In the genomic region with DNA sequence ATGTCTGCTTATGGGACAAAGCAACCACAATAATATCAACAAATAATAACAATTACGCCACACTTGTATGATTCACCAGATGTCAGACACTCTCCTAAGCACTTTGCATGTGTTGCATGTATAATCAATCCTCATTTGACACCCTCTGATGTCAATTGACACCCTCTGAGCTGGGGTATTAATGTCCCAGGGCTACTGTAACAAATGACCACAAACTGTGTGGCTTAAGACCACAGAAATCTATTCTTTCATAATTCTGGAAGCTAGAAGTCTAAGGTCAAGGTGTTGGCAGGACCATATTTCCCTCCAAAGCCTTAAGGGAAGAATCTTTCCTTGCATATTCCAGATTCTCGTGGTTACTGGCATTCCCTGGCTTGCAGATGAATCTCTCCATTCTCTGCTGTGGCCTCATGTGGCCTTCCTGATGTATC, we compare ENCODE assay signal across 21 cellular contexts.
DNase-seq lines count a peak whose midpoint lies in the region; ATAC-seq and TF ChIP-seq lines count a peak whose summit lies in the region.
"Had no signal": no experiment of that assay in that cellular context is flagged by ENCODE, and none has a peak within 500 bp of the region (broad histone marks: within the 10 kb centered on the region; RNA-seq: fewer than 3 reads in every experiment).

No MANE protein-coding gene starts in this region.

- no peak overlapping the region for H3K14ac ChIP-seq in mesenchymal stem cell (ENCODE audit: low read length in 2 of 2)

- WGBS in mesenchymal stem cell: 44% methylated on average over 2 of the region's 2 CpGs
- 72 to 73% methylated on average over 2 of the region's 2 CpGs for WGBS in transverse colon (ENCODE audit: low coverage in 1 of 2), 2 donors

- H2AK5ac ChIP-seq in mesenchymal stem cell (ENCODE audit: low read length, severe bottlenecking): no peak overlapping the region

- H4K91ac ChIP-seq in mesenchymal stem cell (ENCODE audit: low read length): no peak overlapping the region

- H3K9me3 ChIP-seq in mesenchymal stem cell (ENCODE audit: control insufficient read depth, low read length): peaks cover 7% of the 10 kb centered on the region
- H3K9me3 ChIP-seq in transverse colon: no peaks in the 10 kb centered on the region
- no peaks in the 10 kb centered on the region for H3K9me3 ChIP-seq in Caco-2
- no peaks in the 10 kb centered on the region for H3K9me3 ChIP-seq in mucosa of descending colon
- H3K9me3 ChIP-seq: neutrophil, vagina had no signal

- no peak overlapping the region for H3K4me3 ChIP-seq in BJ (ENCODE audit: low read depth, low read length)
- no peak overlapping the region for H3K4me3 ChIP-seq in mesenchymal stem cell (ENCODE audit: insufficient read depth in 1 of 2, low read depth in 1 of 2, low read length in 2 of 2)
- H3K4me3 ChIP-seq in transverse colon: no peak overlapping the region
- no peak overlapping the region for H3K4me3 ChIP-seq in Caco-2 (ENCODE audit: low read depth, low read length)
- H3K4me3 ChIP-seq in mucosa of descending colon: no peak overlapping the region
- H3K4me3 ChIP-seq: hepatocyte, K562, SK-N-MC, vagina had no signal

- in situ Hi-C loops in transverse colon (cut with MboI; ENCODE audit: low pct_ligation_motif_present in 1 of 4, low pct_unique_long_range_greater_than_20kb in 1 of 4, low sequenced_read_pairs in 3 of 4): no loop called here

- no peaks in the 10 kb centered on the region for H3K4me1 Mint-ChIP-seq in Caco-2 (ENCODE audit: low read depth, unreplicated experiment)
- H3K4me1 Mint-ChIP-seq: activated CD4-positive, alpha-beta T cell treated with anti-CD3 and anti-CD28 coated beads, Interleukin-2, amount 10 ng/mL, durations not matched to agents 24 days and 14 days; stimulated activated naive CD8-positive, alpha-beta T cell treated with anti-CD3 and anti-CD28 coated beads, Interleukin-15, amount 100 ng/mL, for 72 hours had no signal

- H3K18ac ChIP-seq in mesenchymal stem cell (ENCODE audit: low read depth in 1 of 2, low read length in 2 of 2): no peak overlapping the region

- no peak for TF ChIP-seq EP300 in transverse colon (IDR thresholded peaks at IDR 0.05; ENCODE audit: low read depth)

- no peak overlapping the region for H3K9ac ChIP-seq in mesenchymal stem cell (ENCODE audit: low read length)

- H3K27me3 Mint-ChIP-seq in Caco-2 (ENCODE audit: insufficient read depth, unreplicated experiment): peaks cover 4% of the 10 kb centered on the region

- no peak overlapping the region for H3K4me2 ChIP-seq in mesenchymal stem cell (ENCODE audit: low read length, poor library complexity, severe bottlenecking)
- H3K4me2 ChIP-seq: hepatocyte had no signal

- no peaks in the 10 kb centered on the region for H3K9me3 Mint-ChIP-seq in Caco-2 (ENCODE audit: unreplicated experiment)
- H3K9me3 Mint-ChIP-seq: activated CD4-positive, alpha-beta T cell treated with anti-CD3 and anti-CD28 coated beads, Interleukin-2, amount 10 ng/mL, durations not matched to agents 24 days and 14 days; stimulated activated naive CD8-positive, alpha-beta T cell treated with anti-CD3 and anti-CD28 coated beads, Interleukin-15, amount 100 ng/mL, for 72 hours had no signal

- H3K4me3 Mint-ChIP-seq in Caco-2 (ENCODE audit: unreplicated experiment): no peak overlapping the region
- H3K4me3 Mint-ChIP-seq: activated CD4-positive, alpha-beta T cell treated with anti-CD3 and anti-CD28 coated beads, Interleukin-2, amount 10 ng/mL, durations not matched to agents 24 days and 14 days; stimulated activated naive CD8-positive, alpha-beta T cell treated with anti-CD3 and anti-CD28 coated beads, Interleukin-15, amount 100 ng/mL, for 72 hours had no signal

- H2BK15ac ChIP-seq in mesenchymal stem cell (ENCODE audit: low read depth, poor library complexity, severe bottlenecking): no peak overlapping the region

- H3K27ac Mint-ChIP-seq in Caco-2 (ENCODE audit: unreplicated experiment): no peak overlapping the region
- H3K27ac Mint-ChIP-seq: activated CD4-positive, alpha-beta T cell treated with anti-CD3 and anti-CD28 coated beads, Interleukin-2, amount 10 ng/mL, durations not matched to agents 24 days and 14 days; stimulated activated naive CD8-positive, alpha-beta T cell treated with anti-CD3 and anti-CD28 coated beads, Interleukin-15, amount 100 ng/mL, for 72 hours had no signal

- no peak overlapping the region for H4K8ac ChIP-seq in mesenchymal stem cell (ENCODE audit: low read length)

- no peak overlapping the region for H3K4ac ChIP-seq in mesenchymal stem cell (ENCODE audit: low read depth in 1 of 2, low read length in 2 of 2)

- ATAC-seq in GM18520 (IDR thresholded peaks at IDR 0.05; ENCODE audit: unreplicated experiment): no peak
- no peak for ATAC-seq in mucosa of descending colon
- ATAC-seq: K562; right cardiac atrium; stimulated activated naive CD8-positive, alpha-beta T cell treated with anti-CD3 and anti-CD28 coated beads, Interleukin-15, amount 100 ng/mL, for 72 hours had no signal

- intact Hi-C loops in transverse colon (cut with DNase I; ENCODE audit: low total_unique reads) (no loop called here), Caco-2 (cut with micrococcal nuclease; ENCODE audit: unreplicated experiment) (no loop called here), mucosa of descending colon (cut with DNase I, micrococcal nuclease) (no loop called here)

- no peak overlapping the region for H2BK5ac ChIP-seq in mesenchymal stem cell (ENCODE audit: low read depth, low read length, poor library complexity, severe bottlenecking)

- H3K4me1 ChIP-seq in mesenchymal stem cell (ENCODE audit: control insufficient read depth, insufficient read depth, low read depth, low read length) (no peaks in the 10 kb centered on the region), transverse colon (no peaks in the 10 kb centered on the region), Caco-2 (no peaks in the 10 kb centered on the region), mucosa of descending colon (ENCODE audit: low read depth) (no peaks in the 10 kb centered on the region)
- H3K4me1 ChIP-seq: vagina had no signal

- BruUV-seq in Caco-2 (replicated peaks; lab: Mats Ljungman, UMichigan): no TSS peak

- H2BK12ac ChIP-seq in mesenchymal stem cell (ENCODE audit: low read length in 2 of 2): no peak overlapping the region

- CTCF ChIA-PET in BJ (lab: Yijun Ruan, JAX): no interaction called here
- CTCF ChIA-PET in Caco-2 (lab: Charles Lee): no interaction called here

- POLR2A ChIA-PET in BJ (lab: Charles Lee): no interaction called here
- POLR2A ChIA-PET in Caco-2 (lab: Charles Lee): no interaction called here

- no peaks in the 10 kb centered on the region for H3K36me3 Mint-ChIP-seq in Caco-2 (ENCODE audit: insufficient read depth, unreplicated experiment)

- TF ChIP-seq POLR2A in transverse colon (IDR thresholded peaks at IDR 0.05): no peak

- H3K27ac ChIP-seq in mesenchymal stem cell (ENCODE audit: low read length, poor library complexity, severe bottlenecking): no peak overlapping the region
- no peak overlapping the region for H3K27ac ChIP-seq in transverse colon
- H3K27ac ChIP-seq: hepatocyte, HL-60, neutrophil, SK-N-MC, vagina had no signal

- DNase-seq in BJ (ENCODE audit: low read depth) (peak; percentile 27), LHCN-M2 (ENCODE audit: low read depth) (peak; percentile 84), epidermal melanocyte (ENCODE audit: insufficient read length, low spot score) (peak; percentile 25), mesenchymal stem cell (peak; percentile 75), transverse colon (no peak), Caco-2 (no peak), mucosa of descending colon (no peak)
- DNase-seq: activated CD4-positive, alpha-beta T cell treated with anti-CD3 and anti-CD28 coated beads, Interleukin-2, amount 10 ng/mL, durations not matched to agents 24 days and 14 days; anterior cingulate cortex; dermis blood vessel endothelial cell; midbrain; NCI-H82; right cardiac atrium; stimulated activated naive CD8-positive, alpha-beta T cell treated with anti-CD3 and anti-CD28 coated beads, Interleukin-15, amount 100 ng/mL, for 72 hours had no signal

- H3K36me3 ChIP-seq in BJ (ENCODE audit: control insufficient read depth, insufficient read depth, low read length) (no peaks in the 10 kb centered on the region), mesenchymal stem cell (ENCODE audit: control insufficient read depth in 1 of 2, insufficient read depth in 2 of 2, low read depth in 1 of 2, low read length in 2 of 2) (no peaks in the 10 kb centered on the region), transverse colon (no peaks in the 10 kb centered on the region), Caco-2 (ENCODE audit: control insufficient read depth, insufficient read depth, low read length) (no peaks in the 10 kb centered on the region), mucosa of descending colon (ENCODE audit: low read depth) (no peaks in the 10 kb centered on the region)
- H3K36me3 ChIP-seq: neutrophil, vagina had no signal

- H3K23ac ChIP-seq in mesenchymal stem cell (ENCODE audit: low read length in 2 of 2): no peak overlapping the region

- no peak overlapping the region for H2AFZ ChIP-seq in mesenchymal stem cell (ENCODE audit: low read depth, low read length)
- H2AFZ ChIP-seq: hepatocyte had no signal

- no peak overlapping the region for H2BK120ac ChIP-seq in mesenchymal stem cell (ENCODE audit: low read depth, low read length)

- TF ChIP-seq CTCF in BJ (IDR thresholded peaks at IDR 0.05; ENCODE audit: insufficient read depth, low read depth, low read length) (no peak), transverse colon (IDR thresholded peaks at IDR 0.05) (no peak), Caco-2 (IDR thresholded peaks at IDR 0.05; ENCODE audit: insufficient read depth in 1 of 2, low read depth in 1 of 2, low read length in 1 of 2, severe bottlenecking in 1 of 2, unreplicated experiment in 1 of 2) (no peak), mucosa of descending colon (IDR thresholded peaks at IDR 0.05) (no peak)

- H3K79me1 ChIP-seq in mesenchymal stem cell (replicated peaks; ENCODE audit: low read length, poor library complexity, severe bottlenecking): no peaks in the 10 kb centered on the region

- H3K27me3 ChIP-seq in BJ (ENCODE audit: control insufficient read depth, insufficient read depth, low read length): peaks cover 10% of the 10 kb centered on the region
- H3K27me3 ChIP-seq in mesenchymal stem cell (ENCODE audit: control insufficient read depth in 1 of 2, insufficient read depth in 1 of 2, low read length in 2 of 2): no peaks in the 10 kb centered on the region
- H3K27me3 ChIP-seq in transverse colon: peaks cover 14% of the 10 kb centered on the region
- H3K27me3 ChIP-seq in Caco-2 (replicated peaks; ENCODE audit: control insufficient read depth, insufficient read depth, low read length): no peaks in the 10 kb centered on the region; the same call in 1 of the 2 replicates
- H3K27me3 ChIP-seq: vagina had no signal

Comparison
In these comparisons a context has a peak if more than half of its experiments do, and no peak if none do; other contexts are left out.
1. DNase-seq: peak in BJ (single experiment), LHCN-M2 (single experiment), epidermal melanocyte (single experiment) and mesenchymal stem cell (single experiment); none in transverse colon (single experiment), Caco-2 (0 of 2) and mucosa of descending colon (0 of 3).